In the genomic region with DNA sequence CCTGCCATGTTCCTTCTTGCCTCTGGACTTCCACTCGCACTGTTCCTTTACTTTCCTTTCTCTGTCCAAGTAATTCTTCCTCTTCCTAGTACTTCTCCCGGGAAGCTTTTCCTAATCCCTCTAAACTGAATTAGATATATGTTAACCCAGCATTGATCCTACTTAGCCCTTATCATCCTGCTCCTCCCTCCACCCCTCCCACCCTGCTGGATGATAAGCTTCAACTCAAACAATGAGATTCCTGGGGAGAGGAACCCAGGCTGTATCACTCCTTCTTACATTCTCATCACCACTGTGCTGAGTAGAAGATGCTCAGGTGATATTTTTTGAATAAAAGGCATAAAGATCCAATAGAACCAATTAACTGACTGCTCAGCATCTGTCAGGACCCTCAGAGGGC, we compare ENCODE assay signal across 20 cellular contexts. TPM values are rescaled to one million over a fixed set of nuclear protein-coding genes. Genes with fewer than 3 reads are reported as not detected.
DNase-seq lines count a peak whose midpoint lies in the region; ATAC-seq, FAIRE-seq and TF ChIP-seq lines count a peak whose summit lies in the region.
"Had no signal": no experiment of that assay in that cellular context is flagged by ENCODE, and none has a peak within 500 bp of the region (broad histone marks: within the 10 kb centered on the region; RNA-seq: fewer than 3 reads in every experiment).

No MANE protein-coding gene starts in this region.

- CTCF ChIA-PET in activated CD4-positive, alpha-beta T cell treated with anti-CD3 and anti-CD28 coated beads, Interleukin-2, amount 10 ng/mL, durations not matched to agents 7 days and 5 days (lab: Charles Lee) = interaction anchor here (1.0 to 1.4 kb wide), 3 partner anchors 9 to 12 kb away, joined by 3 to 4 read pairs (median 3); no protein-coding TSS in a partner anchor

- peaks cover 61% of the 10 kb centered on the region for H3K36me3 ChIP-seq in endodermal cell (ENCODE audit: control insufficient read depth, insufficient read depth, low read length)
- H3K36me3 ChIP-seq in skeletal muscle satellite cell (ENCODE audit: insufficient read depth, low read length) = peaks cover 50% of the 10 kb centered on the region

- H3K27ac Mint-ChIP-seq in activated CD4-positive, alpha-beta T cell treated with anti-CD3 and anti-CD28 coated beads, Interleukin-2, amount 10 ng/mL, durations not matched to agents 7 days and 5 days = peak overlapping the region; percentile 78
- H3K27ac Mint-ChIP-seq in activated CD4-positive, alpha-beta T cell treated with anti-CD3 and anti-CD28 coated beads, Interleukin-2, amount 10 ng/mL, durations not matched to agents 24 days and 14 days = no peak overlapping the region
- peak overlapping the region; percentile 71 for H3K27ac Mint-ChIP-seq in endodermal cell

- peaks cover 11% of the 10 kb centered on the region for H3K4me1 Mint-ChIP-seq in activated CD4-positive, alpha-beta T cell treated with anti-CD3 and anti-CD28 coated beads, Interleukin-2, amount 10 ng/mL, durations not matched to agents 7 days and 5 days
- H3K4me1 Mint-ChIP-seq in activated CD4-positive, alpha-beta T cell treated with anti-CD3 and anti-CD28 coated beads, Interleukin-2, amount 10 ng/mL, durations not matched to agents 24 days and 14 days = peaks cover 5% of the 10 kb centered on the region
- H3K4me1 Mint-ChIP-seq in endodermal cell = peaks cover 47% of the 10 kb centered on the region

- ATAC-seq in HG03025 (IDR thresholded peaks at IDR 0.05; ENCODE audit: low FRiP score, unreplicated experiment) = no peak

- peak overlapping the region; percentile 4 for H3K4me2 ChIP-seq in skeletal muscle satellite cell (ENCODE audit: low read length)

- peaks cover 23% of the 10 kb centered on the region for H3K4me1 ChIP-seq in endodermal cell (ENCODE audit: control insufficient read depth, insufficient read depth, low read length)
- H3K4me1 ChIP-seq in skeletal muscle satellite cell (ENCODE audit: control insufficient read depth, insufficient read depth, low read length) = peaks cover 31% of the 10 kb centered on the region
- H3K4me1 ChIP-seq: HAP-1 had no signal

- H3K9me3 ChIP-seq in endodermal cell (ENCODE audit: control insufficient read depth, low read length) = no peaks in the 10 kb centered on the region
- no peaks in the 10 kb centered on the region for H3K9me3 ChIP-seq in skeletal muscle satellite cell (replicated peaks; ENCODE audit: low read length)
- H3K9me3 ChIP-seq: HAP-1, Peyer's patch had no signal

- no peak for TF ChIP-seq CTCF in endodermal cell (conservative IDR thresholded peaks at IDR 0.05)

- H3K4me3 Mint-ChIP-seq in activated CD4-positive, alpha-beta T cell treated with anti-CD3 and anti-CD28 coated beads, Interleukin-2, amount 10 ng/mL, durations not matched to agents 7 days and 5 days = no peak overlapping the region
- H3K4me3 Mint-ChIP-seq in activated CD4-positive, alpha-beta T cell treated with anti-CD3 and anti-CD28 coated beads, Interleukin-2, amount 10 ng/mL, durations not matched to agents 24 days and 14 days = no peak overlapping the region
- peak overlapping the region; percentile 37 for H3K4me3 Mint-ChIP-seq in endodermal cell
- H3K4me3 Mint-ChIP-seq: CD4-positive, alpha-beta memory T cell had no signal

- peaks cover 12% of the 10 kb centered on the region for H3K27me3 ChIP-seq in endodermal cell (ENCODE audit: control insufficient read depth, insufficient read depth, low read length, poor library complexity, severe bottlenecking)
- H3K27me3 ChIP-seq in skeletal muscle satellite cell (ENCODE audit: control insufficient read depth, insufficient read depth, low read length) = no peaks in the 10 kb centered on the region
- H3K27me3 ChIP-seq: Peyer's patch had no signal

- H3K9me3 Mint-ChIP-seq in activated CD4-positive, alpha-beta T cell treated with anti-CD3 and anti-CD28 coated beads, Interleukin-2, amount 10 ng/mL, durations not matched to agents 7 days and 5 days = no peaks in the 10 kb centered on the region
- no peaks in the 10 kb centered on the region for H3K9me3 Mint-ChIP-seq in activated CD4-positive, alpha-beta T cell treated with anti-CD3 and anti-CD28 coated beads, Interleukin-2, amount 10 ng/mL, durations not matched to agents 24 days and 14 days
- no peaks in the 10 kb centered on the region for H3K9me3 Mint-ChIP-seq in endodermal cell
- H3K9me3 Mint-ChIP-seq: CD4-positive, alpha-beta memory T cell had no signal

- H3K27me3 Mint-ChIP-seq in activated CD4-positive, alpha-beta T cell treated with anti-CD3 and anti-CD28 coated beads, Interleukin-2, amount 10 ng/mL, durations not matched to agents 7 days and 5 days = no peaks in the 10 kb centered on the region
- no peaks in the 10 kb centered on the region for H3K27me3 Mint-ChIP-seq in activated CD4-positive, alpha-beta T cell treated with anti-CD3 and anti-CD28 coated beads, Interleukin-2, amount 10 ng/mL, durations not matched to agents 24 days and 14 days
- H3K27me3 Mint-ChIP-seq in endodermal cell (ENCODE audit: insufficient read depth) = no peaks in the 10 kb centered on the region
- H3K27me3 Mint-ChIP-seq: CD4-positive, alpha-beta memory T cell had no signal

- POLR2A ChIA-PET in activated CD4-positive, alpha-beta T cell treated with anti-CD3 and anti-CD28 coated beads, Interleukin-2, amount 10 ng/mL, durations not matched to agents 7 days and 5 days (lab: Charles Lee) = no interaction called here

- intact Hi-C loops in activated CD4-positive, alpha-beta T cell treated with anti-CD3 and anti-CD28 coated beads, Interleukin-2, amount 10 ng/mL, durations not matched to agents 24 days and 14 days (cut with micrococcal nuclease) = loop anchor here (10.0 kb wide), 1 partner anchor 979 kb away; no protein-coding TSS in a partner anchor

- DNase-seq in activated CD4-positive, alpha-beta T cell treated with anti-CD3 and anti-CD28 coated beads, Interleukin-2, amount 10 ng/mL, durations not matched to agents 7 days and 5 days = no peak
- DNase-seq in activated CD4-positive, alpha-beta T cell treated with anti-CD3 and anti-CD28 coated beads, Interleukin-2, amount 10 ng/mL, durations not matched to agents 24 days and 14 days = no peak
- DNase-seq in NCI-H82 (lab: John Stamatoyannopoulos, UW) (peak; percentile 93), endodermal cell (peak; percentile 74), DMS 273 treated with DMSO at 0.1 percent for 48 hours (lab: John Stamatoyannopoulos, UW) (no peak), frontal cortex (ENCODE audit: low spot score in 2 of 2) (no peak)
- DNase-seq: CD4-positive, alpha-beta memory T cell; GDM1; NCI-H1105; NCI-H1694; NCI-H2081 treated with DMSO at 0.1 percent for 48 hours; NCI-H446 treated with DMSO at 0.1 percent for 48 hours; NCI-H69; NK-92 treated with Interleukin-12 subunit alpha and Interleukin-12 subunit beta, amount 100 ng/mL, for 24 hours; Peyer's patch; Right ventricle myocardium superior had no signal

- peaks cover 64% of the 10 kb centered on the region for H3K36me3 Mint-ChIP-seq in activated CD4-positive, alpha-beta T cell treated with anti-CD3 and anti-CD28 coated beads, Interleukin-2, amount 10 ng/mL, durations not matched to agents 7 days and 5 days (ENCODE audit: low read depth)
- H3K36me3 Mint-ChIP-seq in activated CD4-positive, alpha-beta T cell treated with anti-CD3 and anti-CD28 coated beads, Interleukin-2, amount 10 ng/mL, durations not matched to agents 24 days and 14 days (ENCODE audit: low read depth) = peaks cover 54% of the 10 kb centered on the region
- peaks cover 48% of the 10 kb centered on the region for H3K36me3 Mint-ChIP-seq in endodermal cell (ENCODE audit: low read depth)

- no peak overlapping the region for H3K27ac ChIP-seq in endodermal cell (ENCODE audit: low read depth, low read length)
- H3K27ac ChIP-seq: Peyer's patch had no signal

- FAIRE-seq in frontal cortex (lab: Jason Lieb, UNC) = no peak
- FAIRE-seq: A204.1 had no signal

- H3K9ac ChIP-seq in endodermal cell (ENCODE audit: extremely low read depth, low read length, poor library complexity, severe bottlenecking) (no peak overlapping the region), skeletal muscle satellite cell (ENCODE audit: low read depth, low read length) (no peak overlapping the region)

- 32 to 87% methylated on average over 2 of the region's 2 CpGs for WGBS in endodermal cell (ENCODE audit: insufficient coverage in 1 of 2, insufficient read length in 1 of 2), 2 experiments

- H3K4me3 ChIP-seq in endodermal cell (ENCODE audit: low read length) = no peak overlapping the region
- H3K4me3 ChIP-seq in skeletal muscle satellite cell (ENCODE audit: low read length) = no peak overlapping the region
- H3K4me3 ChIP-seq: HAP-1, Peyer's patch had no signal

RNA-seq across cellular contexts. Expression of a gene that starts 45.7 kb away (rescaled TPM):
- total RNA-seq in activated CD4-positive, alpha-beta T cell treated with anti-CD3 and anti-CD28 coated beads, Interleukin-2, amount 10 ng/mL, durations not matched to agents 7 days and 5 days = 100 to 1,000 TPM; 103 to 105 TPM
- total RNA-seq in activated CD4-positive, alpha-beta T cell treated with anti-CD3 and anti-CD28 coated beads, Interleukin-2, amount 10 ng/mL, durations not matched to agents 24 days and 14 days = 69.3 and 70.0 TPM in 2 replicates
- 10 to 100 TPM; 68.2 to 92.0 TPM for total RNA-seq in endodermal cell
- 64.2 TPM for polyA plus RNA-seq in endodermal cell (2013, experiment 1 of 2)
- 63.9 TPM for polyA plus RNA-seq in endodermal cell (2013, experiment 2 of 2)
- 34.7 and 47.1 TPM in 2 replicates for total RNA-seq in skeletal muscle satellite cell (2012; rRNA removed)
- 41.2 TPM for total RNA-seq in frontal cortex

Comparison
In these comparisons a context has a peak if more than half of its experiments do, and no peak if none do; other contexts are left out.
1. DNase-seq: peak in NCI-H82 (single experiment) and endodermal cell (single experiment); none in activated CD4-positive, alpha-beta T cell treated with anti-CD3 and anti-CD28 coated beads, Interleukin-2, amount 10 ng/mL, durations not matched to agents 7 days and 5 days (single experiment), activated CD4-positive, alpha-beta T cell treated with anti-CD3 and anti-CD28 coated beads, Interleukin-2, amount 10 ng/mL, durations not matched to agents 24 days and 14 days (single experiment), DMS 273 treated with DMSO at 0.1 percent for 48 hours (single experiment) and frontal cortex (0 of 2).